Comparison of ENCODE assay signal across 1 cellular context in the genomic region with DNA sequence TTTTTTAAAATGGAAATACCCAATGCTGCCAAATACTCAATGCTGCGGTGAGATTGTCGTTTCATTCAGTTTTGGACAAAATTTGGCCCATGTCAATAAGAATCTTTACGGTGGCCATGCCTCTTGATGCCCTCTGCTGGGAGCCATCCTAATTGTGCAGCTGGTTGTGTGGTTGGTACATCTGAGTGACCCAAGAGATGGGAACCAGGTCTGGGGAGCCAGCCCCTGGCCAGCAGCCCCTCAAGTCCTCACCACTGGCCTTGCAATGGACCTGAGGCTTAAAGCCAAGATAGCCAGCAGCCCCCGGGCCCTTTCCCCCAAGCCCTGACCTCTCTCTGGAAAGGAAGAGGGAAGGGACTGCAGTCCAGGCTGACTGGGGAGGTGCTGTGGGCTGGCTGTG.
TF ChIP-seq lines count a peak whose summit lies in the region.

No MANE protein-coding gene starts in this region.

TF ChIP-seq in GM12878, 131 proteins besides CTCF, POLR2A, EP300 and RAD21:
- TF ChIP-seq YBX1 (IDR thresholded peaks at IDR 0.05) (no peak), NRF1 (conservative IDR thresholded peaks at IDR 0.05; ENCODE audit: low read depth, low read length) (no peak), TAF1 (IDR thresholded peaks at IDR 0.05; ENCODE audit: borderline replicate concordance, low read depth, low read length) (no peak), DPF2 (IDR thresholded peaks at IDR 0.05) (no peak), SUPT20H (IDR thresholded peaks at IDR 0.05; ENCODE audit: borderline replicate concordance, control insufficient read depth, low read depth, low read length) (no peak), POU2F2 (IDR thresholded peaks at IDR 0.05; ENCODE audit: borderline replicate concordance, low read depth, low read length) (no peak), POLR2AphosphoS2 (IDR thresholded peaks at IDR 0.05; ENCODE audit: low read depth, low read length) (no peak), RUNX3 (IDR thresholded peaks at IDR 0.05; ENCODE audit: low read length) (no peak), CBFB (IDR thresholded peaks at IDR 0.05; ENCODE audit: low read depth) (no peak), SMAD5 (IDR thresholded peaks at IDR 0.05; ENCODE audit: low read depth) (no peak), GATAD2B (conservative IDR thresholded peaks at IDR 0.05; ENCODE audit: low read depth) (no peak), MYB (IDR thresholded peaks at IDR 0.05; ENCODE audit: borderline replicate concordance, low read depth, low read length) (no peak), ZNF217 (IDR thresholded peaks at IDR 0.05) (no peak), ETV6 (conservative IDR thresholded peaks at IDR 0.05 in 1 of 2, IDR thresholded peaks at IDR 0.05 in 1 of 2; ENCODE audit: borderline replicate concordance in 1 of 2, low read depth in 1 of 2) (no peak), BCL11A (IDR thresholded peaks at IDR 0.05; ENCODE audit: low read depth, low read length) (no peak), REST (IDR thresholded peaks at IDR 0.05; ENCODE audit: low read depth, low read length) (no peak), TARDBP (IDR thresholded peaks at IDR 0.05; ENCODE audit: borderline replicate concordance) (no peak), ZNF274 (IDR thresholded peaks at IDR 0.05; ENCODE audit: insufficient read depth, insufficient read length) (no peak), RELA (IDR thresholded peaks at IDR 0.05; ENCODE audit: borderline replicate concordance, partially characterized antibody) (no peak)
- TF ChIP-seq, protein P1, sequence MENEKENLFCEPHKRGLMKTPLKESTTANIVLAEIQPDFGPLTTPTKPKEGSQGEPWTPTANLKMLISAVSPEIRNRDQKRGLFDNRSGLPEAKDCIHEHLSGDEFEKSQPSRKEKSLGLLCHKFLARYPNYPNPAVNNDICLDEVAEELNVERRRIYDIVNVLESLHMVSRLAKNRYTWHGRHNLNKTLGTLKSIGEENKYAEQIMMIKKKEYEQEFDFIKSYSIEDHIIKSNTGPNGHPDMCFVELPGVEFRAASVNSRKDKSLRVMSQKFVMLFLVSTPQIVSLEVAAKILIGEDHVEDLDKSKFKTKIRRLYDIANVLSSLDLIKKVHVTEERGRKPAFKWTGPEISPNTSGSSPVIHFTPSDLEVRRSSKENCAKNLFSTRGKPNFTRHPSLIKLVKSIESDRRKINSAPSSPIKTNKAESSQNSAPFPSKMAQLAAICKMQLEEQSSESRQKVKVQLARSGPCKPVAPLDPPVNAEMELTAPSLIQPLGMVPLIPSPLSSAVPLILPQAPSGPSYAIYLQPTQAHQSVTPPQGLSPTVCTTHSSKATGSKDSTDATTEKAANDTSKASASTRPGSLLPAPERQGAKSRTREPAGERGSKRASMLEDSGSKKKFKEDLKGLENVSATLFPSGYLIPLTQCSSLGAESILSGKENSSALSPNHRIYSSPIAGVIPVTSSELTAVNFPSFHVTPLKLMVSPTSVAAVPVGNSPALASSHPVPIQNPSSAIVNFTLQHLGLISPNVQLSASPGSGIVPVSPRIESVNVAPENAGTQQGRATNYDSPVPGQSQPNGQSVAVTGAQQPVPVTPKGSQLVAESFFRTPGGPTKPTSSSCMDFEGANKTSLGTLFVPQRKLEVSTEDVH (IDR thresholded peaks at IDR 0.05; ENCODE audit: low read depth, partially characterized antibody) = no peak
